In genomic region chr17:65762973-65763372, GRCh38 we compare ENCODE assay signal across 6 cellular contexts.
"Had no signal": no experiment of that assay in that cellular context is flagged by ENCODE, and none has a peak within 500 bp of the region (broad histone marks: within the 10 kb centered on the region; RNA-seq: fewer than 3 reads in every experiment).

No MANE protein-coding gene starts in this region.

- DNase-seq: GDM1, GF-D8 had no signal

- FAIRE-seq: GM12891, GM12892, GM18507, GM19239 had no signal
